15 cellular contexts compared by ENCODE assay signal in genomic region chr2:234691226-234691600, GRCh38.
DNase-seq lines count a peak whose midpoint lies in the region; ATAC-seq, FAIRE-seq and TF ChIP-seq lines count a peak whose summit lies in the region.
"Had no signal": no experiment of that assay in that cellular context is flagged by ENCODE, and none has a peak within 500 bp of the region (broad histone marks: within the 10 kb centered on the region; RNA-seq: fewer than 3 reads in every experiment).

No MANE protein-coding gene starts in this region.

- no peaks in the 10 kb centered on the region for H3K9me3 ChIP-seq in IMR-90 (ENCODE audit: control insufficient read depth, insufficient read depth, low read length)
- peaks cover 5% of the 10 kb centered on the region for H3K9me3 ChIP-seq in astrocyte (ENCODE audit: insufficient read depth, low read depth, low read length)
- H3K9me3 ChIP-seq in neuron (ENCODE audit: low read length) = peaks cover under 1% of the 10 kb centered on the region

- H3K27ac ChIP-seq in IMR-90 (ENCODE audit: insufficient read depth, low read length) (no peak overlapping the region), astrocyte (ENCODE audit: low read depth, low read length) (no peak overlapping the region)

- no peak overlapping the region for H2AFZ ChIP-seq in IMR-90 (replicated peaks; ENCODE audit: low read length, poor library complexity)
- no peak overlapping the region for H2AFZ ChIP-seq in astrocyte (ENCODE audit: low read depth, low read length)
- peak overlapping the region; percentile 54 for H2AFZ ChIP-seq in neuron (ENCODE audit: low read depth, low read length)

- DNase-seq in IMR-90 (no peak), NCI-H2196 (lab: John Stamatoyannopoulos, UW; ENCODE audit: unreplicated experiment) (peak; percentile 97), astrocyte (ENCODE audit: low read depth) (no peak), kidney glomerular epithelial cell (lab: John Stamatoyannopoulos, UW) (no peak), NCI-H2171 (lab: John Stamatoyannopoulos, UW) (no peak)
- DNase-seq in activated effector memory CD4-positive, alpha-beta T cell treated with Interleukin-2 at 50 U/mL for 16 hours = no peak
- DNase-seq in stimulated activated naive CD4-positive, alpha-beta T cell treated with Interleukin-2 at 50 U/mL for 16 hours (lab: John Stamatoyannopoulos, UW) = no peak
- DNase-seq: activated CD4-positive, CD25-positive, alpha-beta regulatory T cell; activated naive CD8-positive, alpha-beta T cell treated with anti-CD3 and anti-CD28 coated beads, Interleukin-2, amount 10 ng/mL, durations not matched to agents 7 days and 5 days; CD4-positive, CD25-positive, alpha-beta regulatory T cell; cerebellar nuclear complex; OCI-M1; stimulated activated naive B cell treated with anti-CD40 and anti-IgM and Interleukin-4, amounts not matched to agents 10 μg/mL and 1 μg/mL and 100 μg/mL, for 72 hours had no signal

- H2BK15ac ChIP-seq in IMR-90 (ENCODE audit: low read depth, low read length) = peak overlapping the region; percentile 50; the same call in 1 of the 3 replicates

- no peak overlapping the region for H3K18ac ChIP-seq in IMR-90 (ENCODE audit: low read depth, low read length)

- H3K79me2 ChIP-seq in astrocyte (ENCODE audit: insufficient read depth, low read length) = no peaks in the 10 kb centered on the region

- dilution Hi-C loops in IMR-90 (cut with HindIII; ENCODE audit: low sequenced_read_pairs, unreplicated experiment) = no loop called here

- WGBS in IMR-90 (ENCODE audit: extremely low coverage in 2 of 2, insufficient read length in 1 of 2), 2 experiments = no CpG with 5 or more reads among the region's 7 CpGs

- no peak overlapping the region for H2BK20ac ChIP-seq in IMR-90 (ENCODE audit: low read depth, low read length)

- H4K20me1 ChIP-seq in IMR-90 (ENCODE audit: insufficient read depth, low read length) (no peaks in the 10 kb centered on the region), astrocyte (ENCODE audit: insufficient read depth, low read length) (no peaks in the 10 kb centered on the region)

- TF ChIP-seq CTCF in IMR-90 (conservative IDR thresholded peaks at IDR 0.05; ENCODE audit: low read depth, low read length) (no peak), astrocyte (IDR thresholded peaks at IDR 0.05; ENCODE audit: insufficient read depth, low read depth, low read length) (no peak)

- H3K4me1 Mint-ChIP-seq in astrocyte (ENCODE audit: low read depth, unreplicated experiment) = peaks cover 35% of the 10 kb centered on the region
- H3K4me1 Mint-ChIP-seq: activated naive CD8-positive, alpha-beta T cell treated with anti-CD3 and anti-CD28 coated beads, Interleukin-2, amount 10 ng/mL, durations not matched to agents 7 days and 5 days; CD4-positive, CD25-positive, alpha-beta regulatory T cell had no signal

- no peaks in the 10 kb centered on the region for H3K36me3 ChIP-seq in IMR-90 (ENCODE audit: control insufficient read depth, insufficient read depth, low read length)
- no peaks in the 10 kb centered on the region for H3K36me3 ChIP-seq in astrocyte (ENCODE audit: insufficient read depth, low read length)
- no peaks in the 10 kb centered on the region for H3K36me3 ChIP-seq in neuron (ENCODE audit: insufficient read depth, low read length)

- peak overlapping the region; percentile 14 for H2BK120ac ChIP-seq in IMR-90 (ENCODE audit: low read depth, low read length)

- H3K9me1 ChIP-seq in IMR-90 (ENCODE audit: insufficient read depth, low read length) = peaks cover 10% of the 10 kb centered on the region

- H2AK9ac ChIP-seq in IMR-90 (replicated peaks; ENCODE audit: low read depth, low read length, poor library complexity) = no peak overlapping the region

- peaks cover 9% of the 10 kb centered on the region for H3K9me3 Mint-ChIP-seq in astrocyte (ENCODE audit: unreplicated experiment)

- no peak overlapping the region for H3K4ac ChIP-seq in IMR-90 (ENCODE audit: low read depth, low read length)

- H3K4me3 Mint-ChIP-seq in astrocyte (ENCODE audit: unreplicated experiment) = no peak overlapping the region
- H3K4me3 Mint-ChIP-seq: activated naive CD8-positive, alpha-beta T cell treated with anti-CD3 and anti-CD28 coated beads, Interleukin-2, amount 10 ng/mL, durations not matched to agents 7 days and 5 days; CD4-positive, CD25-positive, alpha-beta regulatory T cell; stimulated activated naive B cell treated with anti-CD40 and anti-IgM and Interleukin-4, amounts not matched to agents 10 μg/mL and 1 μg/mL and 100 μg/mL, for 72 hours had no signal

- H3K79me1 ChIP-seq in IMR-90 (ENCODE audit: low read depth in 1 of 2, low read length in 2 of 2) = peaks cover 0 to 8% of the 10 kb centered on the region in 2 experiments; a peak in 2 of 4 replicates

- H4K5ac ChIP-seq in IMR-90 (ENCODE audit: low read depth, low read length) = no peak overlapping the region

- intact Hi-C loops in IMR-90 (cut with micrococcal nuclease) = no loop called here

- peak overlapping the region; percentile 54 to 63; a peak in 2 of 4 replicates for H4K8ac ChIP-seq in IMR-90 (ENCODE audit: low read depth in 2 of 2, low read length in 2 of 2)

- H3K23ac ChIP-seq in IMR-90 (ENCODE audit: low read depth, low read length) = no peak overlapping the region

- no peak overlapping the region for H2BK5ac ChIP-seq in IMR-90 (ENCODE audit: low read depth, low read length, poor library complexity, severe bottlenecking)

- H3K9ac ChIP-seq in IMR-90 (ENCODE audit: low read depth, low read length) (no peak overlapping the region), astrocyte (ENCODE audit: low read length) (no peak overlapping the region)

- no peak overlapping the region for H3K14ac ChIP-seq in IMR-90 (replicated peaks; ENCODE audit: low read depth, low read length)

- CTCF ChIA-PET in IMR-90 (lab: Yijun Ruan, JAX) = no interaction called here

- no peak overlapping the region for H4K91ac ChIP-seq in IMR-90 (ENCODE audit: insufficient read depth, low read depth, low read length)

- no peak for FAIRE-seq in astrocyte (lab: Jason Lieb, UNC)
- FAIRE-seq: G401.6 had no signal

- peaks cover 14% of the 10 kb centered on the region for H3K4me1 ChIP-seq in IMR-90 (ENCODE audit: control insufficient read depth, insufficient read depth, low read length)
- H3K4me1 ChIP-seq in astrocyte (ENCODE audit: insufficient read depth, low read length) = peaks cover 24% of the 10 kb centered on the region
- H3K4me1 ChIP-seq in neuron (ENCODE audit: insufficient read depth, low read length) = peaks cover 28% of the 10 kb centered on the region

- no peak overlapping the region for H3K56ac ChIP-seq in IMR-90 (ENCODE audit: extremely low read depth, insufficient read depth, low read length)

- H3K4me3 ChIP-seq in IMR-90 (ENCODE audit: insufficient read depth, low read depth, low read length) (no peak overlapping the region), astrocyte (ENCODE audit: insufficient read depth, low read depth, low read length) (no peak overlapping the region), neuron (ENCODE audit: low read length) (no peak overlapping the region)

- TF ChIP-seq POLR2A in IMR-90 (IDR thresholded peaks at IDR 0.05; ENCODE audit: low read depth, low read length) = no peak

- no peak for TF ChIP-seq RAD21 in IMR-90 (IDR thresholded peaks at IDR 0.05; ENCODE audit: low read length)

- peaks cover 6% of the 10 kb centered on the region for H3K36me3 Mint-ChIP-seq in astrocyte (ENCODE audit: low read depth, unreplicated experiment)
- H3K36me3 Mint-ChIP-seq: activated naive CD8-positive, alpha-beta T cell treated with anti-CD3 and anti-CD28 coated beads, Interleukin-2, amount 10 ng/mL, durations not matched to agents 7 days and 5 days; CD4-positive, CD25-positive, alpha-beta regulatory T cell had no signal

- H3K27ac Mint-ChIP-seq in astrocyte (ENCODE audit: unreplicated experiment) = no peak overlapping the region
- H3K27ac Mint-ChIP-seq: activated naive CD8-positive, alpha-beta T cell treated with anti-CD3 and anti-CD28 coated beads, Interleukin-2, amount 10 ng/mL, durations not matched to agents 7 days and 5 days; CD4-positive, CD25-positive, alpha-beta regulatory T cell; stimulated activated naive B cell treated with anti-CD40 and anti-IgM and Interleukin-4, amounts not matched to agents 10 μg/mL and 1 μg/mL and 100 μg/mL, for 72 hours had no signal

- no peaks in the 10 kb centered on the region for H3K27me3 Mint-ChIP-seq in astrocyte (ENCODE audit: low read depth, unreplicated experiment)

- H3K27me3 ChIP-seq in IMR-90 (ENCODE audit: control insufficient read depth, insufficient read depth, low read length) = no peaks in the 10 kb centered on the region
- no peaks in the 10 kb centered on the region for H3K27me3 ChIP-seq in astrocyte (ENCODE audit: insufficient read depth, low read length)
- no peaks in the 10 kb centered on the region for H3K27me3 ChIP-seq in neuron (ENCODE audit: insufficient read depth, low read length)

- H3K4me2 ChIP-seq in IMR-90 (ENCODE audit: low read depth, low read length) (no peak overlapping the region), astrocyte (ENCODE audit: low read length) (peak overlapping the region; percentile 11)

- H2AK5ac ChIP-seq in IMR-90 (ENCODE audit: low read depth, low read length) = no peak overlapping the region; the same call in 1 of the 2 replicates

- BruUV-seq in IMR-90 (replicated peaks; lab: Mats Ljungman, UMichigan) = no TSS peak

- in situ Hi-C loops in IMR-90 (cut with MboI; ENCODE audit: low sequenced_read_pairs) = no loop called here

- ATAC-seq in IMR-90 (ENCODE audit: low read depth) = no peak

- POLR2A ChIA-PET in IMR-90 (lab: Charles Lee; ENCODE audit: unreplicated experiment) = interaction anchor here (0.8 kb wide), 1 partner anchor 11 kb away, joined by 3 read pairs; no protein-coding TSS in a partner anchor

TF ChIP-seq in IMR-90, 13 proteins besides CTCF, POLR2A, EP300 and RAD21:
- no peak for TF ChIP-seq USF2 (IDR thresholded peaks at IDR 0.05; ENCODE audit: low read depth, low read length)
